8 cellular contexts compared by ENCODE assay signal in genomic region chr12:109804820-109805761, GRCh38. TPM values are rescaled to one million over a fixed set of nuclear protein-coding genes. Genes with fewer than 3 reads are reported as not detected.
DNase-seq lines count a peak whose midpoint lies in the region; ATAC-seq and TF ChIP-seq lines count a peak whose summit lies in the region.

No MANE protein-coding gene starts in this region.

- no peak overlapping the region for H3K27ac Mint-ChIP-seq in activated CD4-positive, alpha-beta T cell treated with anti-CD3 and anti-CD28 coated beads, Interleukin-2, amount 10 ng/mL, durations not matched to agents 24 days and 14 days

- TF ChIP-seq CTCF in right lobe of liver (IDR thresholded peaks at IDR 0.05), result peak; percentile 95 to 99 (median 97)

- TF ChIP-seq POLR2A in right lobe of liver (IDR thresholded peaks at IDR 0.05), result no peak

- peaks cover 0 to 4% (median 0%) of the 10 kb centered on the region in 4 donors for H3K4me1 ChIP-seq in right lobe of liver

- peak; percentile 83 to 95 (median 93) for ATAC-seq in right lobe of liver
- no peak for ATAC-seq in HG02798 (IDR thresholded peaks at IDR 0.05; ENCODE audit: poor library complexity, unreplicated experiment)

- peaks cover 2% of the 10 kb centered on the region for H3K4me1 Mint-ChIP-seq in activated CD4-positive, alpha-beta T cell treated with anti-CD3 and anti-CD28 coated beads, Interleukin-2, amount 10 ng/mL, durations not matched to agents 24 days and 14 days

- WGBS in right lobe of liver (ENCODE audit: insufficient coverage, low coverage, low lambda C conversion rate, missing lambda C conversion rate), result 29% methylated on average over 8 of the region's 12 CpGs

- H3K36me3 Mint-ChIP-seq in activated CD4-positive, alpha-beta T cell treated with anti-CD3 and anti-CD28 coated beads, Interleukin-2, amount 10 ng/mL, durations not matched to agents 24 days and 14 days (ENCODE audit: low read depth), result no peaks in the 10 kb centered on the region

- no peak overlapping the region for H3K27ac ChIP-seq in right lobe of liver

- H3K9me3 Mint-ChIP-seq in activated CD4-positive, alpha-beta T cell treated with anti-CD3 and anti-CD28 coated beads, Interleukin-2, amount 10 ng/mL, durations not matched to agents 24 days and 14 days, result no peaks in the 10 kb centered on the region

- no peak overlapping the region for H3K4me3 Mint-ChIP-seq in activated CD4-positive, alpha-beta T cell treated with anti-CD3 and anti-CD28 coated beads, Interleukin-2, amount 10 ng/mL, durations not matched to agents 24 days and 14 days

- H3K36me3 ChIP-seq in right lobe of liver, result peaks cover 0 to 12% (median 3%) of the 10 kb centered on the region in 4 donors

- DNase-seq in NCI-H2029 treated with DMSO at 0.1 percent for 48 hours (lab: John Stamatoyannopoulos, UW), result peak; percentile 3
- DNase-seq in NCI-H2029 (lab: John Stamatoyannopoulos, UW), result no peak
- DNase-seq in NCI-H1930 (lab: John Stamatoyannopoulos, UW), result peak; percentile 14 to 44
- DNase-seq in activated CD4-positive, alpha-beta T cell treated with anti-CD3 and anti-CD28 coated beads, Interleukin-2, amount 10 ng/mL, durations not matched to agents 24 days and 14 days, result peak; percentile 90
- DNase-seq in dedifferentiated amniotic fluid mesenchymal stem cell (ENCODE audit: extremely low spot score), result peak; percentile 43
- DNase-seq in right lobe of liver, result peak; percentile 70 to 82 (median 75)
- DNase-seq in stimulated activated CD4-positive, alpha-beta T cell treated with anti-CD3 and anti-CD28 coated beads, TNF-alpha, amount 100 ng/mL, for 4 hours (ENCODE audit: low read depth in 3 of 3), result peak; percentile 35 to 51 (median 37)

- intact Hi-C loops in activated CD4-positive, alpha-beta T cell treated with anti-CD3 and anti-CD28 coated beads, Interleukin-2, amount 10 ng/mL, durations not matched to agents 24 days and 14 days (cut with micrococcal nuclease), result loop anchor here (1.0 kb wide), 2 partner anchors 40 to 75 kb away; partner anchors contain the start of gene GLTP
- intact Hi-C loops in right lobe of liver (cut with DNase I), result loop anchor here in 1 of 2 donors (5.0 kb wide), 1 partner anchor 37 kb away; no protein-coding TSS in a partner anchor

- H3K27me3 Mint-ChIP-seq in activated CD4-positive, alpha-beta T cell treated with anti-CD3 and anti-CD28 coated beads, Interleukin-2, amount 10 ng/mL, durations not matched to agents 24 days and 14 days, result no peaks in the 10 kb centered on the region

- H3K4me3 ChIP-seq in right lobe of liver, result no peak overlapping the region

- H3K9me3 ChIP-seq in right lobe of liver, result no peaks in the 10 kb centered on the region

- no peaks in the 10 kb centered on the region for H3K27me3 ChIP-seq in right lobe of liver

RNA-seq across cellular contexts. Expression of gene TRPV4, which starts 28.1 kb away (rescaled TPM):
- not detected in 2 replicates for total RNA-seq in activated CD4-positive, alpha-beta T cell treated with anti-CD3 and anti-CD28 coated beads, Interleukin-2, amount 10 ng/mL, durations not matched to agents 24 days and 14 days
- 10 to 100 TPM in 1 of 6 experiments, 1 to 10 TPM in 5; 5.3 to 10.3 (median 6.7) TPM for total RNA-seq in right lobe of liver
